ENCODE assay signal across 19 cellular contexts in genomic region chr10:132144086-132144485, GRCh38. TPM values are rescaled to one million over a fixed set of nuclear protein-coding genes. Genes with fewer than 3 reads are reported as not detected.
DNase-seq lines count a peak whose midpoint lies in the region; ATAC-seq, FAIRE-seq and TF ChIP-seq lines count a peak whose summit lies in the region.
"Had no signal": no experiment of that assay in that cellular context is flagged by ENCODE, and none has a peak within 500 bp of the region (broad histone marks: within the 10 kb centered on the region; RNA-seq: fewer than 3 reads in every experiment).

No MANE protein-coding gene starts in this region.

- H3K4me1 ChIP-seq in H1 (replicated peaks in 1 of 4; ENCODE audit: control insufficient read depth in 3 of 4, insufficient read depth in 4 of 4, low read length in 3 of 4) (peaks cover 0 to 9% (median 2%) of the 10 kb centered on the region in 4 experiments; a peak in 2 of 7 replicates), mucosa of descending colon (ENCODE audit: low read depth) (no peaks in the 10 kb centered on the region), gastroesophageal sphincter (peaks cover 0 to 9% (median 0%) of the 10 kb centered on the region in 3 donors)
- H3K4me1 ChIP-seq: A549 had no signal

- DNase-seq in activated naive CD4-positive, alpha-beta T cell treated with anti-CD3 and anti-CD28 coated beads, Interleukin-2, amount 50 U/mL, for 16 hours = peak; percentile 8
- no peak for DNase-seq in activated naive CD4-positive, alpha-beta T cell treated with anti-CD3 and anti-CD28 coated beads for 36 hours
- DNase-seq in CD14-positive monocyte (ENCODE audit: low spot score) (peak; percentile 36), H1 (ENCODE audit: low read depth in 1 of 2, low spot score in 2 of 2) (no peak), mucosa of descending colon (peak in 2 of 3 donors; percentile 11 to 22), NK-92 (lab: John Stamatoyannopoulos, UW; ENCODE audit: unreplicated experiment) (no peak)
- DNase-seq: NCI-H1105 treated with DMSO at 0.1 percent for 48 hours, NCI-H1694 treated with DMSO at 0.1 percent for 48 hours, NCI-H2107, NCI-H2227 treated with DMSO at 0.1 percent for 48 hours, NCI-H524, SHP77 had no signal

- H3K36me3 Mint-ChIP-seq in activated naive CD4-positive, alpha-beta T cell treated with anti-CD3 and anti-CD28 coated beads for 36 hours (ENCODE audit: low read depth) = no peaks in the 10 kb centered on the region
- H3K36me3 Mint-ChIP-seq in CD14-positive monocyte = no peaks in the 10 kb centered on the region

- no peaks in the 10 kb centered on the region; the same call in none of the 2 replicates for H3K79me1 ChIP-seq in H1 (ENCODE audit: low read depth, low read length)

- ATAC-seq in mucosa of descending colon = no peak
- ATAC-seq in GM21825 (IDR thresholded peaks at IDR 0.05; ENCODE audit: unreplicated experiment) = no peak
- ATAC-seq in gastroesophageal sphincter = no peak
- ATAC-seq: A549, HCT116, Panc1 had no signal

- no peak overlapping the region for H3K14ac ChIP-seq in H1 (ENCODE audit: insufficient read length)

- H3K4ac ChIP-seq in H1 (replicated peaks; ENCODE audit: insufficient read length, low read depth, low read length) = no peak overlapping the region

- H3K23me2 ChIP-seq in H1 (ENCODE audit: low read depth, low read length) = peaks cover 3% of the 10 kb centered on the region; the same call in 1 of the 2 replicates

- H4K5ac ChIP-seq in H1 (ENCODE audit: insufficient read length, low read depth, low read length) = no peak overlapping the region

- H3K27ac Mint-ChIP-seq in activated naive CD4-positive, alpha-beta T cell treated with anti-CD3 and anti-CD28 coated beads for 36 hours = no peak overlapping the region
- H3K27ac Mint-ChIP-seq in CD14-positive monocyte = peak overlapping the region in 2 of 7 donors; percentile 32 to 54

- H2BK15ac ChIP-seq in H1 (ENCODE audit: low read length) = no peak overlapping the region

- H3K18ac ChIP-seq in H1 (ENCODE audit: extremely low read depth, low read length) = no peak overlapping the region

- no peak for TF ChIP-seq EP300 in H1 (IDR thresholded peaks at IDR 0.05; ENCODE audit: borderline replicate concordance in 1 of 2, low read depth in 2 of 2, low read length in 2 of 2)
- no peak for TF ChIP-seq EP300 in gastroesophageal sphincter (IDR thresholded peaks at IDR 0.05)

- no peak overlapping the region for H3K23ac ChIP-seq in H1 (ENCODE audit: insufficient read length)

- H4K20me1 ChIP-seq in H1 (replicated peaks in 1 of 2; ENCODE audit: control insufficient read depth in 1 of 2, insufficient read depth in 2 of 2, low read length in 2 of 2) = peaks cover 0 to 6% of the 10 kb centered on the region in 2 experiments

- no peak overlapping the region for H2BK120ac ChIP-seq in H1 (replicated peaks; ENCODE audit: low read depth, low read length)

- TF ChIP-seq CTCF in CD14-positive monocyte (IDR thresholded peaks at IDR 0.05) = no peak
- no peak for TF ChIP-seq CTCF in H1 (IDR thresholded peaks at IDR 0.05; ENCODE audit: control extremely low read depth in 1 of 3, insufficient read depth in 1 of 3, low read depth in 1 of 3, low read length in 3 of 3)
- no peak for TF ChIP-seq CTCF in mucosa of descending colon (IDR thresholded peaks at IDR 0.05)
- no peak for TF ChIP-seq CTCF in gastroesophageal sphincter (IDR thresholded peaks at IDR 0.05)

- H2AFZ ChIP-seq in H1 (ENCODE audit: low read length) = no peak overlapping the region

- POLR2A ChIA-PET in H1 (lab: Charles Lee; ENCODE audit: partially characterized antibody) = no interaction called here

- no peak overlapping the region for H3K4me2 ChIP-seq in H1 (ENCODE audit: insufficient read depth in 1 of 2, low read depth in 2 of 2, low read length in 2 of 2)
- H3K4me2 ChIP-seq: A549 had no signal

- H2BK5ac ChIP-seq in H1 (ENCODE audit: low read depth, low read length) = no peak overlapping the region

- H2BK12ac ChIP-seq in H1 (ENCODE audit: low read depth, low read length) = no peak overlapping the region

- no peak overlapping the region for H3K9ac ChIP-seq in H1 (replicated peaks in 1 of 4; ENCODE audit: extremely low read depth in 1 of 4, low read depth in 3 of 4, low read length in 3 of 4)

- intact Hi-C loops in activated naive CD4-positive, alpha-beta T cell treated with anti-CD3 and anti-CD28 coated beads for 36 hours (cut with micrococcal nuclease) = loop anchor here (10.0 kb wide), 1 partner anchor 119 kb away; no protein-coding TSS in a partner anchor
- intact Hi-C loops in CD14-positive monocyte (cut with micrococcal nuclease) (no loop called here), mucosa of descending colon (cut with DNase I, micrococcal nuclease) (loop anchor here in 1 of 2 donors (10.0 kb wide), 1 partner anchor 259 kb away; no protein-coding TSS in a partner anchor)

- H2AK5ac ChIP-seq in H1 (ENCODE audit: low read depth, low read length) = no peak overlapping the region

- H3K9me3 ChIP-seq in H1 (ENCODE audit: insufficient read depth in 2 of 2, low read depth in 1 of 2, low read length in 1 of 2) = no peaks in the 10 kb centered on the region; a peak in 1 of 4 replicates
- no peaks in the 10 kb centered on the region for H3K9me3 ChIP-seq in mucosa of descending colon
- no peaks in the 10 kb centered on the region for H3K9me3 ChIP-seq in gastroesophageal sphincter
- H3K9me3 ChIP-seq: A549 had no signal

- no peak for TF ChIP-seq POLR2A in H1 (IDR thresholded peaks at IDR 0.05; ENCODE audit: control extremely low read depth in 1 of 2, low read depth in 2 of 2, low read length in 2 of 2)
- no peak for TF ChIP-seq POLR2A in gastroesophageal sphincter (IDR thresholded peaks at IDR 0.05)

- CTCF ChIA-PET in activated naive CD4-positive, alpha-beta T cell treated with anti-CD3 and anti-CD28 coated beads for 36 hours (lab: Charles Lee) = interaction anchor here (1.4 kb wide), 1 partner anchor 257 kb away, joined by 3 read pairs; no protein-coding TSS in a partner anchor
- CTCF ChIA-PET in H1 (lab: Charles Lee; ENCODE audit: partially characterized antibody) = interaction anchor here (0.6 to 6.6 kb wide), 10 partner anchors 9 to 1600 kb away, joined by 3 to 59 read pairs (median 6); no protein-coding TSS in a partner anchor

- no peak for FAIRE-seq in H1 (lab: Jason Lieb, UNC)
- FAIRE-seq: A549, GM12892 had no signal

- H3K27ac ChIP-seq in H1 (ENCODE audit: low read depth, low read length) (no peak overlapping the region), gastroesophageal sphincter (no peak overlapping the region)
- H3K27ac ChIP-seq: A549, C4-2B had no signal

- WGBS in H1 (ENCODE audit: extremely low coverage in 1 of 2, insufficient coverage in 1 of 2, insufficient read length in 1 of 2, insufficient replicate concordance in 2 of 2, low coverage in 1 of 2, low lambda C conversion rate in 2 of 2, missing lambda C conversion rate in 1 of 2), 2 experiments = 87% methylated on average over 15 of the region's 17 CpGs; no CpG with 5 or more reads in 1 of the 2 experiments
- 72% methylated on average over 2 of the region's 17 CpGs; no CpG with 5 or more reads in 1 of the 2 donors for WGBS in gastroesophageal sphincter (ENCODE audit: low coverage in 1 of 2), 2 donors

- no peaks in the 10 kb centered on the region for H3K27me3 Mint-ChIP-seq in activated naive CD4-positive, alpha-beta T cell treated with anti-CD3 and anti-CD28 coated beads for 36 hours (ENCODE audit: low read depth)
- H3K27me3 Mint-ChIP-seq in CD14-positive monocyte (ENCODE audit: low read depth in 3 of 3) = peaks cover 6 to 21% (median 12%) of the 10 kb centered on the region in 3 donors

- no peak overlapping the region for H4K91ac ChIP-seq in H1 (replicated peaks; ENCODE audit: insufficient read length, low read length)

- H3K4me3 Mint-ChIP-seq in activated naive CD4-positive, alpha-beta T cell treated with anti-CD3 and anti-CD28 coated beads for 36 hours = no peak overlapping the region
- H3K4me3 Mint-ChIP-seq in CD14-positive monocyte = peak overlapping the region in 1 of 2 donors; percentile 4

- H3K4me1 Mint-ChIP-seq in activated naive CD4-positive, alpha-beta T cell treated with anti-CD3 and anti-CD28 coated beads for 36 hours (ENCODE audit: low read depth) = peaks cover 1% of the 10 kb centered on the region
- no peaks in the 10 kb centered on the region for H3K4me1 Mint-ChIP-seq in CD14-positive monocyte

- no peak overlapping the region for H2BK20ac ChIP-seq in H1 (ENCODE audit: low read length)

- no peak overlapping the region for H3K4me3 ChIP-seq in H1 (ENCODE audit: extremely low read depth in 1 of 4, insufficient read depth in 2 of 4, low read depth in 3 of 4, low read length in 4 of 4)
- H3K4me3 ChIP-seq in mucosa of descending colon = no peak overlapping the region
- no peak overlapping the region for H3K4me3 ChIP-seq in gastroesophageal sphincter
- H3K4me3 ChIP-seq: A549 had no signal

- H3K79me2 ChIP-seq in H1 (ENCODE audit: control insufficient read depth in 1 of 2, insufficient read depth in 2 of 2, low read length in 2 of 2) = no peaks in the 10 kb centered on the region

- H3K36me3 ChIP-seq in H1 (ENCODE audit: control insufficient read depth in 2 of 4, insufficient read depth in 4 of 4, low read length in 3 of 4) (no peaks in the 10 kb centered on the region), mucosa of descending colon (ENCODE audit: low read depth) (no peaks in the 10 kb centered on the region), gastroesophageal sphincter (peaks cover 0 to 19% of the 10 kb centered on the region in 2 donors)

- no peaks in the 10 kb centered on the region for H3K9me3 Mint-ChIP-seq in activated naive CD4-positive, alpha-beta T cell treated with anti-CD3 and anti-CD28 coated beads for 36 hours
- H3K9me3 Mint-ChIP-seq in CD14-positive monocyte = no peaks in the 10 kb centered on the region

- H3K56ac ChIP-seq in H1 (replicated peaks; ENCODE audit: insufficient read length, low read depth, low read length) = no peak overlapping the region

- peak overlapping the region; percentile 28; the same call in 1 of the 2 replicates for H4K8ac ChIP-seq in H1 (ENCODE audit: extremely low read depth, insufficient read depth, low read length)

- no peaks in the 10 kb centered on the region for H3K27me3 ChIP-seq in H1 (replicated peaks in 1 of 4; ENCODE audit: control insufficient read depth in 3 of 4, extremely low read depth in 1 of 4, insufficient read depth in 3 of 4, low read length in 3 of 4)
- peaks cover 20% of the 10 kb centered on the region for H3K27me3 ChIP-seq in gastroesophageal sphincter

- no peak for TF ChIP-seq RAD21 in H1 (IDR thresholded peaks at IDR 0.05 in 1 of 2, conservative IDR thresholded peaks at IDR 0.05 in 1 of 2; ENCODE audit: low read depth in 2 of 2, low read length in 2 of 2)

RNA-seq across cellular contexts. Expression of gene DPYSL4, which starts 42.7 kb away (rescaled TPM):
- 10 to 100 TPM; 10.8 to 14.1 TPM for total RNA-seq in activated naive CD4-positive, alpha-beta T cell treated with anti-CD3 and anti-CD28 coated beads for 36 hours
- polyA plus RNA-seq in CD14-positive monocyte (not detected), H1 (2011; rRNA removed) (12.9 and 21.6 TPM in 2 replicates)
- 15.2 and 16.4 TPM in 2 replicates for total RNA-seq in H1 (2021; fragmentation: NEBNext Ultra II Directional; extraction: Animal tissue kit (Norgen Biotek cat#: 25700))
- 12.2 TPM for polyA plus RNA-seq in H1 (2011; cell fraction: cytosol; rRNA removed)
- polyA plus RNA-seq in H1 (2011; cell fraction: nucleus; rRNA removed) = 51.0 TPM
- polyA plus RNA-seq in H1 (2012, experiment 1 of 2) = 17.8 to 24.2 TPM (median 20.8 TPM) in 4 replicates
- 13.3 TPM for polyA plus RNA-seq in H1 (2012, experiment 2 of 2)
- polyA plus RNA-seq in H1 (2013, experiment 1 of 2) = 15.1 TPM
- 13.3 TPM for polyA plus RNA-seq in H1 (2013, experiment 2 of 2)
- 7.1 and 10.2 TPM in 2 replicates for polyA minus RNA-seq in H1 (2011; rRNA and poly(A)+ RNA removed)
- polyA minus RNA-seq in H1 (2011; cell fraction: cytosol; rRNA and poly(A)+ RNA removed) = 7.7 TPM
- 9.5 TPM for polyA minus RNA-seq in H1 (2011; cell fraction: nucleus; rRNA and poly(A)+ RNA removed)
- total RNA-seq in mucosa of descending colon (1 to 10 TPM in 1 of 3 donors, under 1 TPM in 2; 0.46 to 1.3 (median 0.55) TPM), gastroesophageal sphincter (1 to 10 TPM; 1.6 to 2.6 (median 1.9) TPM)

Comparison
In these comparisons a context has a peak if more than half of its experiments do, and no peak if none do; other contexts are left out.
1. DNase-seq: peak in activated naive CD4-positive, alpha-beta T cell treated with anti-CD3 and anti-CD28 coated beads, Interleukin-2, amount 50 U/mL, for 16 hours (single experiment), CD14-positive monocyte (single experiment) and mucosa of descending colon (2 of 3); none in activated naive CD4-positive, alpha-beta T cell treated with anti-CD3 and anti-CD28 coated beads for 36 hours (single experiment), H1 (0 of 2) and NK-92 (single experiment).